In genomic region chr1:147080013-147080661, GRCh38 we compare ENCODE assay signal across 11 cellular contexts.
A peak's percentile ranks its signal among the peaks of the same experiment; 100 is the strongest.
DNase-seq lines count a peak whose midpoint lies in the region; ATAC-seq and TF ChIP-seq lines count a peak whose summit lies in the region.
"Had no signal": no experiment of that assay in that cellular context is flagged by ENCODE, and none has a peak within 500 bp of the region (broad histone marks: within the 10 kb centered on the region; RNA-seq: fewer than 3 reads in every experiment).

No MANE protein-coding gene starts in this region.

- WGBS in gastroesophageal sphincter (ENCODE audit: low coverage in 1 of 2), 2 donors: 7% methylated on average over 3 of the region's 35 CpGs; no CpG with 5 or more reads in 1 of the 2 donors

- H3K4me3 ChIP-seq in WERI-Rb-1 (ENCODE audit: low read depth, low read length): peak overlapping the region; percentile 39
- H3K4me3 ChIP-seq in gastroesophageal sphincter: peak overlapping the region in 1 of 2 donors; percentile 8
- H3K4me3 ChIP-seq: left lung had no signal

- H3K27me3 ChIP-seq in WERI-Rb-1 (ENCODE audit: insufficient read depth, low read depth, severe bottlenecking): peaks cover 89% of the 10 kb centered on the region
- H3K27me3 ChIP-seq in foreskin keratinocyte: peaks cover 77% of the 10 kb centered on the region
- peaks cover 99% of the 10 kb centered on the region for H3K27me3 ChIP-seq in gastroesophageal sphincter

- H3K36me3 ChIP-seq in WERI-Rb-1 (no peaks in the 10 kb centered on the region), gastroesophageal sphincter (no peaks in the 10 kb centered on the region)
- H3K36me3 ChIP-seq: left lung, vagina had no signal

- H3K27ac ChIP-seq in WERI-Rb-1 (no peak overlapping the region), foreskin keratinocyte (no peak overlapping the region), gastroesophageal sphincter (no peak overlapping the region)
- H3K27ac ChIP-seq: left lung, vagina had no signal

- H3K4me1 ChIP-seq in foreskin keratinocyte (peaks cover 6% of the 10 kb centered on the region), gastroesophageal sphincter (peaks cover 0 to 50% (median 7%) of the 10 kb centered on the region in 3 donors)

- no peak for TF ChIP-seq EP300 in gastroesophageal sphincter (IDR thresholded peaks at IDR 0.05)

- no peak for ATAC-seq in foreskin keratinocyte
- ATAC-seq in gastroesophageal sphincter: no peak
- ATAC-seq: left lung had no signal

- DNase-seq in activated CD4-positive, alpha-beta T cell treated with anti-CD3 and anti-CD28 coated beads for 48 hours: peak; percentile 22
- DNase-seq in activated CD4-positive, alpha-beta T cell treated with anti-CD3 and anti-CD28 coated beads for 4 hours: no peak
- DNase-seq in WERI-Rb-1 (peak; percentile 61), foreskin keratinocyte (peak; percentile 8 to 37), retina (peak; percentile 84), iPS-NIHi7 (ENCODE audit: extremely low spot score) (no peak), kidney glomerular epithelial cell (lab: John Stamatoyannopoulos, UW) (no peak)
- DNase-seq: left lung, NCI-H1048 had no signal

- peak; percentile 30; the same call in 1 of the 2 replicates for TF ChIP-seq CTCF in WERI-Rb-1 (IDR thresholded peaks at IDR 0.05; ENCODE audit: low read depth, low read length)
- no peak for TF ChIP-seq CTCF in foreskin keratinocyte (conservative IDR thresholded peaks at IDR 0.05)
- no peak for TF ChIP-seq CTCF in gastroesophageal sphincter (IDR thresholded peaks at IDR 0.05)

- peaks cover 36% of the 10 kb centered on the region for H3K9me3 ChIP-seq in WERI-Rb-1 (ENCODE audit: severe bottlenecking)
- no peaks in the 10 kb centered on the region for H3K9me3 ChIP-seq in gastroesophageal sphincter
- H3K9me3 ChIP-seq: left lung, vagina had no signal

- TF ChIP-seq POLR2A in gastroesophageal sphincter (IDR thresholded peaks at IDR 0.05): no peak

Comparison
In these comparisons a context has a peak if more than half of its experiments do, and no peak if none do; other contexts are left out.
1. DNase-seq: peak in activated CD4-positive, alpha-beta T cell treated with anti-CD3 and anti-CD28 coated beads for 48 hours (single experiment), WERI-Rb-1 (single experiment), foreskin keratinocyte (2 of 2) and retina (single experiment); none in activated CD4-positive, alpha-beta T cell treated with anti-CD3 and anti-CD28 coated beads for 4 hours (0 of 2), iPS-NIHi7 (single experiment) and kidney glomerular epithelial cell (single experiment).